In genomic region chr17:2042355-2042929, GRCh38 we compare ENCODE assay signal across 8 cellular contexts. TPM values are rescaled to one million over a fixed set of nuclear protein-coding genes. Genes with fewer than 3 reads are reported as not detected.
A peak's percentile ranks its signal among the peaks of the same experiment; 100 is the strongest.
DNase-seq lines count a peak whose midpoint lies in the region; ATAC-seq and TF ChIP-seq lines count a peak whose summit lies in the region.

No MANE protein-coding gene starts in this region.

- peak overlapping the region; percentile 92 for H3K27ac Mint-ChIP-seq in activated CD8-positive, alpha-beta T cell treated with anti-CD3 and anti-CD28 coated beads, Interleukin-2, amount 10 ng/mL, durations not matched to agents 7 days and 5 days

- TF ChIP-seq CTCF in AG09309 (IDR thresholded peaks at IDR 0.05; ENCODE audit: control insufficient read depth, insufficient read depth, low read depth, low read length, missing control alignments) (peak; percentile 53), gastrocnemius medialis (IDR thresholded peaks at IDR 0.05 in 4 of 5, conservative IDR thresholded peaks at IDR 0.05 in 1 of 5) (no peak)

- in situ Hi-C loops in gastrocnemius medialis (cut with MboI; ENCODE audit: low sequenced_read_pairs in 4 of 4): loop anchor here (25.0 kb wide), 2 partner anchors 355 to 380 kb away; partner anchors contain the start of gene PRPF8 (in 1 of the 4)

- H3K27me3 ChIP-seq in gastrocnemius medialis: no peaks in the 10 kb centered on the region

- DNase-seq in AG09309 (ENCODE audit: low read depth): no peak
- peak; percentile 32 for DNase-seq in HK-2 (ENCODE audit: unreplicated experiment)
- DNase-seq in activated CD8-positive, alpha-beta T cell treated with anti-CD3 and anti-CD28 coated beads, Interleukin-2, amount 10 ng/mL, durations not matched to agents 7 days and 5 days: no peak
- DNase-seq in left ventricle myocardium superior: no peak
- DNase-seq in gastrocnemius medialis: no peak
- DNase-seq in NCI-H774 (lab: John Stamatoyannopoulos, UW): no peak
- no peak for DNase-seq in NCI-H2196 treated with DMSO at 0.1 percent for 48 hours (lab: John Stamatoyannopoulos, UW; ENCODE audit: unreplicated experiment)

- H3K36me3 Mint-ChIP-seq in activated CD8-positive, alpha-beta T cell treated with anti-CD3 and anti-CD28 coated beads, Interleukin-2, amount 10 ng/mL, durations not matched to agents 7 days and 5 days (ENCODE audit: low read depth): peaks cover 26% of the 10 kb centered on the region

- peaks cover 26% of the 10 kb centered on the region in 2 donors for H3K4me1 ChIP-seq in gastrocnemius medialis

- H3K4me3 Mint-ChIP-seq in activated CD8-positive, alpha-beta T cell treated with anti-CD3 and anti-CD28 coated beads, Interleukin-2, amount 10 ng/mL, durations not matched to agents 7 days and 5 days: peak overlapping the region; percentile 81

- H3K27me3 Mint-ChIP-seq in activated CD8-positive, alpha-beta T cell treated with anti-CD3 and anti-CD28 coated beads, Interleukin-2, amount 10 ng/mL, durations not matched to agents 7 days and 5 days (ENCODE audit: low read depth): no peaks in the 10 kb centered on the region

- H3K4me1 Mint-ChIP-seq in activated CD8-positive, alpha-beta T cell treated with anti-CD3 and anti-CD28 coated beads, Interleukin-2, amount 10 ng/mL, durations not matched to agents 7 days and 5 days (ENCODE audit: low read depth): peaks cover 24% of the 10 kb centered on the region

- H3K27ac ChIP-seq in gastrocnemius medialis: peak overlapping the region; percentile 85 to 97 (median 92)

- peaks cover 0 to 27% of the 10 kb centered on the region in 2 donors for H3K36me3 ChIP-seq in gastrocnemius medialis

- no peaks in the 10 kb centered on the region for H3K9me3 ChIP-seq in gastrocnemius medialis

- H3K4me3 ChIP-seq in AG09309 (ENCODE audit: control insufficient read depth, low read depth, low read length): peak overlapping the region; percentile 82
- peak overlapping the region; percentile 72 to 100 (median 80) for H3K4me3 ChIP-seq in gastrocnemius medialis

- intact Hi-C loops in left ventricle myocardium superior (cut with micrococcal nuclease) (no loop called here), gastrocnemius medialis (cut with DNase I; ENCODE audit: low total_unique reads) (loop anchor here (1.0 to 10.0 kb wide), 2 partner anchors 134 to 468 kb away; no protein-coding TSS in a partner anchor)

- TF ChIP-seq POLR2A in gastrocnemius medialis (IDR thresholded peaks at IDR 0.05): no peak

- no peaks in the 10 kb centered on the region for H3K9me3 Mint-ChIP-seq in activated CD8-positive, alpha-beta T cell treated with anti-CD3 and anti-CD28 coated beads, Interleukin-2, amount 10 ng/mL, durations not matched to agents 7 days and 5 days (ENCODE audit: insufficient read depth)

- no peak for ATAC-seq in activated CD8-positive, alpha-beta T cell treated with anti-CD3 and anti-CD28 coated beads, Interleukin-2, amount 10 ng/mL, durations not matched to agents 7 days and 5 days
- ATAC-seq in left ventricle myocardium superior (peak; percentile 15), gastrocnemius medialis (peak; percentile 2 to 13), HG03039 (IDR thresholded peaks at IDR 0.05; ENCODE audit: unreplicated experiment) (no peak)

- POLR2A ChIA-PET in activated CD8-positive, alpha-beta T cell treated with anti-CD3 and anti-CD28 coated beads, Interleukin-2, amount 10 ng/mL, durations not matched to agents 7 days and 5 days (lab: Charles Lee): interaction anchor here (0.9 to 1.2 kb wide), 3 partner anchors 15 to 325 kb away, joined by 3 to 5 read pairs (median 4); no protein-coding TSS in a partner anchor

- CTCF ChIA-PET in activated CD8-positive, alpha-beta T cell treated with anti-CD3 and anti-CD28 coated beads, Interleukin-2, amount 10 ng/mL, durations not matched to agents 7 days and 5 days (lab: Charles Lee): interaction anchor here (0.7 kb wide), 1 partner anchor 134 kb away, joined by 3 read pairs; no protein-coding TSS in a partner anchor

RNA-seq across cellular contexts. Expression of gene OVCA2, which starts 0.6 kb away (rescaled TPM):
- 10 to 100 TPM; 34.9 to 40.1 TPM for total RNA-seq in activated CD8-positive, alpha-beta T cell treated with anti-CD3 and anti-CD28 coated beads, Interleukin-2, amount 10 ng/mL, durations not matched to agents 7 days and 5 days
- total RNA-seq in left ventricle myocardium superior (14.4 TPM), gastrocnemius medialis (10 to 100 TPM; 12.6 to 50.2 (median 34.4) TPM)

RNA-seq across cellular contexts. Expression of gene HIC1, which starts 12.5 kb away (rescaled TPM):
- total RNA-seq in activated CD8-positive, alpha-beta T cell treated with anti-CD3 and anti-CD28 coated beads, Interleukin-2, amount 10 ng/mL, durations not matched to agents 7 days and 5 days: 10 to 100 TPM; 66.8 to 70.8 TPM
- 19.0 TPM for total RNA-seq in left ventricle myocardium superior
- 1 to 10 TPM; 4.6 to 9.6 (median 6.9) TPM for total RNA-seq in gastrocnemius medialis

RNA-seq across cellular contexts. Expression of gene DPH1, which starts 12.5 kb away (rescaled TPM):
- 10 to 100 TPM; 24.6 to 24.7 TPM for total RNA-seq in activated CD8-positive, alpha-beta T cell treated with anti-CD3 and anti-CD28 coated beads, Interleukin-2, amount 10 ng/mL, durations not matched to agents 7 days and 5 days
- total RNA-seq in left ventricle myocardium superior (28.9 TPM), gastrocnemius medialis (10 to 100 TPM; 47.2 to 59.9 (median 57.7) TPM)

RNA-seq across cellular contexts. Expression of gene RTN4RL1, which starts 17.3 kb away (rescaled TPM):
- under 1 TPM; 0.10 to 0.18 TPM for total RNA-seq in activated CD8-positive, alpha-beta T cell treated with anti-CD3 and anti-CD28 coated beads, Interleukin-2, amount 10 ng/mL, durations not matched to agents 7 days and 5 days
- total RNA-seq in left ventricle myocardium superior (1.9 TPM), gastrocnemius medialis (1 to 10 TPM in 2 of 4 donors, under 1 TPM in 2; 0.31 to 1.7 (median 1.2) TPM)

Comparison
In these comparisons a context has a peak if more than half of its experiments do, and no peak if none do; other contexts are left out.
1. ATAC-seq: peak in left ventricle myocardium superior (single experiment) and gastrocnemius medialis (2 of 2); none in activated CD8-positive, alpha-beta T cell treated with anti-CD3 and anti-CD28 coated beads, Interleukin-2, amount 10 ng/mL, durations not matched to agents 7 days and 5 days (single experiment) and HG03039 (single experiment).